ENCODE assay signal across 1 cellular context in genomic region chr12:63843613-63844390, GRCh38.
TF ChIP-seq lines count a peak whose summit lies in the region.

No MANE protein-coding gene starts in this region.

TF ChIP-seq in HepG2, 621 proteins besides CTCF, POLR2A, EP300 and RAD21 (continued from another document and continues in another):
- no peak for TF ChIP-seq AHDC1 (CRISPR knock-in tag; IDR thresholded peaks at IDR 0.05; ENCODE audit: borderline replicate concordance)
- no peak for TF ChIP-seq IRF9 (CRISPR knock-in tag; IDR thresholded peaks at IDR 0.05; ENCODE audit: borderline replicate concordance)
- peak; percentile 6; the same call in 1 of the 2 replicates for TF ChIP-seq ZNF639 (CRISPR knock-in tag; conservative IDR thresholded peaks at IDR 0.05)
- peak; percentile 25; the same call in 1 of the 2 replicates for TF ChIP-seq ZNF747 (CRISPR knock-in tag; IDR thresholded peaks at IDR 0.05; ENCODE audit: borderline replicate concordance)
- TF ChIP-seq ZNF749 (CRISPR knock-in tag; IDR thresholded peaks at IDR 0.05; ENCODE audit: borderline replicate concordance) = peak; percentile 74; the same call in 1 of the 2 replicates
- peak; percentile 93; the same call in 1 of the 2 replicates for TF ChIP-seq ZSCAN31 (CRISPR knock-in tag; IDR thresholded peaks at IDR 0.05; ENCODE audit: low read depth)
- no peak for TF ChIP-seq TEF (CRISPR knock-in tag; IDR thresholded peaks at IDR 0.05)
- TF ChIP-seq ZIK1 (CRISPR knock-in tag; IDR thresholded peaks at IDR 0.05; ENCODE audit: borderline replicate concordance, low read depth) = no peak; the same call in 1 of the 2 replicates
- TF ChIP-seq ZNF17 (CRISPR knock-in tag; IDR thresholded peaks at IDR 0.05) = no peak
- TF ChIP-seq MAFG (CRISPR knock-in tag; IDR thresholded peaks at IDR 0.05) = 0 out of 2 replicates have a peak, but pooled peaks have one; percentile 27
- peak; percentile 47; the same call in 1 of the 2 replicates for TF ChIP-seq ZBTB33 (CRISPR knock-in tag; IDR thresholded peaks at IDR 0.05)
- TF ChIP-seq ZNF136 (CRISPR knock-in tag; IDR thresholded peaks at IDR 0.05; ENCODE audit: low read depth) = peak; percentile 69; the same call in 1 of the 2 replicates
- TF ChIP-seq SRF (IDR thresholded peaks at IDR 0.05; ENCODE audit: low read depth, low read length) = no peak
- peak; percentile 65 for TF ChIP-seq ZNF407 (CRISPR knock-in tag; IDR thresholded peaks at IDR 0.05; ENCODE audit: not compliant biosample characterization)
- TF ChIP-seq ZNF704 (CRISPR knock-in tag; IDR thresholded peaks at IDR 0.05; ENCODE audit: borderline replicate concordance) = no peak; the same call in 1 of the 2 replicates
- 0 out of 2 replicates have a peak, but pooled peaks have one; percentile 71 for TF ChIP-seq ZNF441 (CRISPR knock-in tag; IDR thresholded peaks at IDR 0.05; ENCODE audit: borderline replicate concordance)
- TF ChIP-seq ZNF598 (CRISPR knock-in tag; IDR thresholded peaks at IDR 0.05; ENCODE audit: borderline replicate concordance) = 0 out of 2 replicates have a peak, but pooled peaks have one; percentile 29
- 0 out of 2 replicates have a peak, but pooled peaks have one; percentile 66 for TF ChIP-seq ZBTB3 (CRISPR knock-in tag; IDR thresholded peaks at IDR 0.05; ENCODE audit: borderline replicate concordance, low read depth)
- 0 out of 2 replicates have a peak, but pooled peaks have one; percentile 63 for TF ChIP-seq ZBTB25 (CRISPR knock-in tag; IDR thresholded peaks at IDR 0.05)
- peak; percentile 97 for TF ChIP-seq ZNF761 (CRISPR knock-in tag; conservative IDR thresholded peaks at IDR 0.05)
- no peak for TF ChIP-seq POLR2AphosphoS2 (IDR thresholded peaks at IDR 0.05; ENCODE audit: low read depth, low read length)
- no peak for TF ChIP-seq DMTF1 (CRISPR knock-in tag; IDR thresholded peaks at IDR 0.05)
- peak; percentile 31; the same call in 1 of the 2 replicates for TF ChIP-seq ZNF275 (CRISPR knock-in tag; IDR thresholded peaks at IDR 0.05; ENCODE audit: borderline replicate concordance)
